ENCODE assay signal across 22 cellular contexts in genomic region chr4:79297479-79297878, GRCh38. TPM values are rescaled to one million over a fixed set of nuclear protein-coding genes. Genes with fewer than 3 reads are reported as not detected.
DNase-seq lines count a peak whose midpoint lies in the region; ATAC-seq and TF ChIP-seq lines count a peak whose summit lies in the region.
"Had no signal": no experiment of that assay in that cellular context is flagged by ENCODE, and none has a peak within 500 bp of the region (broad histone marks: within the 10 kb centered on the region; RNA-seq: fewer than 3 reads in every experiment).

No MANE protein-coding gene starts in this region.

- H3K4me1 Mint-ChIP-seq in stimulated activated naive CD8-positive, alpha-beta T cell treated with anti-CD3 and anti-CD28 coated beads, Interleukin-15, amount 100 ng/mL, for 72 hours = no peaks in the 10 kb centered on the region
- H3K4me1 Mint-ChIP-seq in activated CD4-positive, alpha-beta T cell treated with anti-CD3 and anti-CD28 coated beads, Interleukin-2, amount 10 ng/mL, durations not matched to agents 24 days and 14 days = no peaks in the 10 kb centered on the region
- H3K4me1 Mint-ChIP-seq: CD14-positive monocyte; CD8-positive, alpha-beta memory T cell had no signal

- TF ChIP-seq POLR2A in spleen (IDR thresholded peaks at IDR 0.05) = no peak

- H3K4me3 ChIP-seq in lower lobe of right lung = no peak overlapping the region
- H3K4me3 ChIP-seq in spleen = no peak overlapping the region
- H3K4me3 ChIP-seq: BLaER1 treated with 17β-estradiol and CSF1 and Interleukin-3, amounts not matched to agents 10 nM and 100 nM had no signal

- H3K27ac ChIP-seq in lower lobe of right lung (no peak overlapping the region), spleen (no peak overlapping the region)
- H3K27ac ChIP-seq: 22Rv1; BLaER1 treated with 17β-estradiol and CSF1 and Interleukin-3, amounts not matched to agents 10 nM and 100 nM had no signal

- no peak for TF ChIP-seq CTCF in lower lobe of right lung (IDR thresholded peaks at IDR 0.05)
- no peak for TF ChIP-seq CTCF in spleen (IDR thresholded peaks at IDR 0.05 in 8 of 11, conservative IDR thresholded peaks at IDR 0.05 in 3 of 11)

- ATAC-seq in stimulated activated naive CD8-positive, alpha-beta T cell treated with anti-CD3 and anti-CD28 coated beads, Interleukin-15, amount 100 ng/mL, for 72 hours = peak; percentile 39
- ATAC-seq in stimulated activated naive CD8-positive, alpha-beta T cell treated with anti-CD3 and anti-CD28 coated beads, Interleukin-15, Interleukin-2, amounts not matched to agents 100 U/mL and 50 U/mL, for 24 hours = no peak
- ATAC-seq in lower lobe of right lung = peak; percentile 15 to 18

- WGBS in spleen, 5 donors = 78 to 88% (median 80%) methylated on average over 4 of the region's 4 CpGs

- intact Hi-C loops in lower lobe of right lung (cut with DNase I) = no loop called here
- intact Hi-C loops in spleen (cut with DNase I; ENCODE audit: low total_unique reads) = no loop called here
- intact Hi-C loops in activated CD4-positive, alpha-beta T cell treated with anti-CD3 and anti-CD28 coated beads, Interleukin-2, amount 10 ng/mL, durations not matched to agents 24 days and 14 days (cut with micrococcal nuclease) = no loop called here
- intact Hi-C loops in posterior vena cava (cut with DNase I) = no loop called here

- no peak overlapping the region for H3K4me3 Mint-ChIP-seq in stimulated activated naive CD8-positive, alpha-beta T cell treated with anti-CD3 and anti-CD28 coated beads, Interleukin-15, amount 100 ng/mL, for 72 hours
- H3K4me3 Mint-ChIP-seq in activated CD4-positive, alpha-beta T cell treated with anti-CD3 and anti-CD28 coated beads, Interleukin-2, amount 10 ng/mL, durations not matched to agents 24 days and 14 days = no peak overlapping the region
- H3K4me3 Mint-ChIP-seq: CD14-positive monocyte; CD4-positive, alpha-beta T cell; CD8-positive, alpha-beta memory T cell had no signal

- H3K36me3 Mint-ChIP-seq in activated CD4-positive, alpha-beta T cell treated with anti-CD3 and anti-CD28 coated beads, Interleukin-2, amount 10 ng/mL, durations not matched to agents 24 days and 14 days (ENCODE audit: low read depth) = no peaks in the 10 kb centered on the region
- H3K36me3 Mint-ChIP-seq: CD14-positive monocyte; CD8-positive, alpha-beta memory T cell had no signal

- H3K36me3 ChIP-seq in lower lobe of right lung (no peaks in the 10 kb centered on the region), spleen (no peaks in the 10 kb centered on the region)
- H3K36me3 ChIP-seq: BE2C; BLaER1 treated with 17β-estradiol and CSF1 and Interleukin-3, amounts not matched to agents 10 nM and 100 nM had no signal

- H3K9me3 ChIP-seq in lower lobe of right lung (no peaks in the 10 kb centered on the region), spleen (no peaks in the 10 kb centered on the region)
- H3K9me3 ChIP-seq: BE2C; BLaER1 treated with 17β-estradiol and CSF1 and Interleukin-3, amounts not matched to agents 10 nM and 100 nM had no signal

- DNase-seq in stimulated activated naive CD8-positive, alpha-beta T cell treated with anti-CD3 and anti-CD28 coated beads, Interleukin-15, amount 100 ng/mL, for 72 hours = no peak
- no peak for DNase-seq in stimulated activated naive CD8-positive, alpha-beta T cell treated with anti-CD3 and anti-CD28 coated beads, Interleukin-15, Interleukin-2, amounts not matched to agents 100 U/mL and 50 U/mL, for 24 hours
- DNase-seq in lower lobe of right lung (no peak), spleen (peak; percentile 68), SW480 (ENCODE audit: low spot score) (no peak), posterior vena cava (ENCODE audit: low spot score) (no peak), SK-N-DZ (ENCODE audit: low spot score) (no peak)
- no peak for DNase-seq in activated CD4-positive, alpha-beta T cell treated with anti-CD3 and anti-CD28 coated beads, Interleukin-2, amount 10 ng/mL, durations not matched to agents 24 days and 14 days
- DNase-seq: CD4-positive, alpha-beta T cell; CD8-positive, alpha-beta memory T cell; DMS 273 treated with DMSO at 0.1 percent for 48 hours; DMS79; EL; GDM1; GOT3; H7; HCEC 1CT had no signal

- peaks cover 0 to 7% of the 10 kb centered on the region in 2 donors for H3K9me3 Mint-ChIP-seq in stimulated activated naive CD8-positive, alpha-beta T cell treated with anti-CD3 and anti-CD28 coated beads, Interleukin-15, amount 100 ng/mL, for 72 hours
- H3K9me3 Mint-ChIP-seq in activated CD4-positive, alpha-beta T cell treated with anti-CD3 and anti-CD28 coated beads, Interleukin-2, amount 10 ng/mL, durations not matched to agents 24 days and 14 days = no peaks in the 10 kb centered on the region
- H3K9me3 Mint-ChIP-seq: CD4-positive, alpha-beta T cell had no signal

- H3K4me1 ChIP-seq in lower lobe of right lung = no peaks in the 10 kb centered on the region
- no peaks in the 10 kb centered on the region for H3K4me1 ChIP-seq in spleen
- H3K4me1 ChIP-seq: BLaER1 treated with 17β-estradiol and CSF1 and Interleukin-3, amounts not matched to agents 10 nM and 100 nM had no signal

- H3K27me3 ChIP-seq in lower lobe of right lung (ENCODE audit: low read depth) (no peaks in the 10 kb centered on the region), spleen (replicated peaks in 1 of 7) (no peaks in the 10 kb centered on the region)
- H3K27me3 ChIP-seq: BE2C; BLaER1 treated with 17β-estradiol and CSF1 and Interleukin-3, amounts not matched to agents 10 nM and 100 nM had no signal

- H3K27me3 Mint-ChIP-seq in stimulated activated naive CD8-positive, alpha-beta T cell treated with anti-CD3 and anti-CD28 coated beads, Interleukin-15, amount 100 ng/mL, for 72 hours = peaks cover 8% of the 10 kb centered on the region
- H3K27me3 Mint-ChIP-seq in activated CD4-positive, alpha-beta T cell treated with anti-CD3 and anti-CD28 coated beads, Interleukin-2, amount 10 ng/mL, durations not matched to agents 24 days and 14 days = no peaks in the 10 kb centered on the region
- H3K27me3 Mint-ChIP-seq: CD4-positive, alpha-beta T cell; CD8-positive, alpha-beta memory T cell had no signal

- H3K27ac Mint-ChIP-seq in stimulated activated naive CD8-positive, alpha-beta T cell treated with anti-CD3 and anti-CD28 coated beads, Interleukin-15, amount 100 ng/mL, for 72 hours = no peak overlapping the region
- no peak overlapping the region for H3K27ac Mint-ChIP-seq in activated CD4-positive, alpha-beta T cell treated with anti-CD3 and anti-CD28 coated beads, Interleukin-2, amount 10 ng/mL, durations not matched to agents 24 days and 14 days
- H3K27ac Mint-ChIP-seq: CD14-positive monocyte; CD4-positive, alpha-beta T cell; CD8-positive, alpha-beta memory T cell had no signal

RNA-seq across cellular contexts. Expression of gene NAA11, which starts 28.4 kb away (rescaled TPM):
- total RNA-seq in lower lobe of right lung (not detected), spleen (not detected), posterior vena cava (not detected)
- polyA plus RNA-seq in spleen = not detected
- total RNA-seq in activated CD4-positive, alpha-beta T cell treated with anti-CD3 and anti-CD28 coated beads, Interleukin-2, amount 10 ng/mL, durations not matched to agents 24 days and 14 days = not detected in 2 replicates
- not detected in 2 replicates for polyA plus RNA-seq in SK-N-DZ (2014; cell fraction: cytosol; rRNA removed)
- polyA plus RNA-seq in SK-N-DZ (2014; cell fraction: nucleus; rRNA removed) = not detected in 2 replicates
- total RNA-seq: CD4-positive, alpha-beta T cell; CD8-positive, alpha-beta memory T cell; H7 had no signal
- polyA plus RNA-seq: AG04450; CD14-positive monocyte; CD8-positive, alpha-beta memory T cell had no signal
